In genomic region chr17:80187090-80187489, GRCh38 we compare ENCODE assay signal across 14 cellular contexts. TPM values are rescaled to one million over a fixed set of nuclear protein-coding genes. Genes with fewer than 3 reads are reported as not detected.
DNase-seq lines count a peak whose midpoint lies in the region; ATAC-seq and TF ChIP-seq lines count a peak whose summit lies in the region.
"Had no signal": no experiment of that assay in that cellular context is flagged by ENCODE, and none has a peak within 500 bp of the region (broad histone marks: within the 10 kb centered on the region; RNA-seq: fewer than 3 reads in every experiment).

No MANE protein-coding gene starts in this region.

- peak overlapping the region; percentile 45 for H3K4me3 ChIP-seq in MG63
- H3K4me3 ChIP-seq in body of pancreas: no peak overlapping the region
- H3K4me3 ChIP-seq in upper lobe of left lung: peak overlapping the region in 3 of 4 donors; percentile 2 to 31 (median 20)

- H3K9me3 ChIP-seq in MG63: no peaks in the 10 kb centered on the region
- no peaks in the 10 kb centered on the region for H3K9me3 ChIP-seq in body of pancreas
- no peaks in the 10 kb centered on the region for H3K9me3 ChIP-seq in upper lobe of left lung

- TF ChIP-seq EP300 in upper lobe of left lung (IDR thresholded peaks at IDR 0.05): no peak

- ATAC-seq in body of pancreas: peak; percentile 28
- ATAC-seq in left colon: peak; percentile 10
- ATAC-seq in upper lobe of left lung (ENCODE audit: low FRiP score in 2 of 2): peak in 1 of 2 donors; percentile 49
- ATAC-seq in GM21825 (IDR thresholded peaks at IDR 0.05; ENCODE audit: unreplicated experiment): no peak
- ATAC-seq: activated CD8-positive, alpha-beta T cell treated with anti-CD3 and anti-CD28 coated beads, Interleukin-2, amount 10 ng/mL, durations not matched to agents 7 days and 5 days; naive thymus-derived CD4-positive, alpha-beta T cell had no signal

- TF ChIP-seq POLR2A in body of pancreas (IDR thresholded peaks at IDR 0.05) (no peak), upper lobe of left lung (IDR thresholded peaks at IDR 0.05) (no peak)

- TF ChIP-seq CTCF in body of pancreas (IDR thresholded peaks at IDR 0.05): no peak
- TF ChIP-seq CTCF in upper lobe of left lung (IDR thresholded peaks at IDR 0.05): no peak

- H3K27me3 ChIP-seq in MG63 (no peaks in the 10 kb centered on the region), body of pancreas (no peaks in the 10 kb centered on the region), upper lobe of left lung (no peaks in the 10 kb centered on the region)

- intact Hi-C loops in body of pancreas (cut with DNase I): no loop called here
- intact Hi-C loops in left colon (cut with DNase I, micrococcal nuclease): no loop called here

- H3K36me3 ChIP-seq in MG63 (no peaks in the 10 kb centered on the region), body of pancreas (replicated peaks in 1 of 2; ENCODE audit: insufficient read depth in 1 of 2, low read depth in 2 of 2) (no peaks in the 10 kb centered on the region), upper lobe of left lung (no peaks in the 10 kb centered on the region)

- H3K27ac ChIP-seq in body of pancreas: peak overlapping the region in 2 of 4 donors; percentile 31 to 55
- H3K27ac ChIP-seq in upper lobe of left lung: peak overlapping the region in 3 of 4 donors; percentile 2 to 55 (median 47)
- H3K27ac ChIP-seq: HL-60 had no signal

- DNase-seq in MG63: peak; percentile 52
- DNase-seq in body of pancreas: peak in 1 of 4 donors; percentile 38
- DNase-seq in left colon: no peak
- DNase-seq in upper lobe of left lung: no peak
- no peak for DNase-seq in OCI-M1 (lab: John Stamatoyannopoulos, UW)
- no peak for DNase-seq in stimulated activated CD8-positive, alpha-beta memory T cell treated with anti-CD3 and anti-CD28 coated beads, Interleukin-4, amount 100 ng/mL, for 48 hours
- DNase-seq: activated CD8-positive, alpha-beta T cell treated with anti-CD3 and anti-CD28 coated beads, Interleukin-2, amount 10 ng/mL, durations not matched to agents 7 days and 5 days; activated naive CD4-positive, alpha-beta T cell treated with Interleukin-2 at 50 U/mL for 16 hours; DMS53; naive thymus-derived CD4-positive, alpha-beta T cell; NCI-H1092 treated with DMSO at 0.1 percent for 48 hours; NCI-H748 treated with DMSO at 0.1 percent for 48 hours had no signal

- WGBS in body of pancreas, 2 donors: 51 to 60% methylated on average over 16 of the region's 16 CpGs
- 68 to 75% methylated on average over 16 of the region's 16 CpGs for WGBS in upper lobe of left lung, 2 donors

- H3K4me1 ChIP-seq in body of pancreas: peaks cover 16% of the 10 kb centered on the region
- peaks cover 13 to 28% (median 23%) of the 10 kb centered on the region in 4 donors for H3K4me1 ChIP-seq in upper lobe of left lung

RNA-seq across cellular contexts. Expression of gene CARD14, which starts 17.3 kb away (rescaled TPM):
- 0.10 TPM in 1 of 2 replicates, not detected in the other for total RNA-seq in MG63 (2014; rRNA removed; shearing (Covaris generic); ENCODE audit: low replicate concordance)
- not detected for total RNA-seq in body of pancreas
- 1 to 10 TPM in 1 of 2 donors, under 1 TPM in 1; 0.64 to 1.3 TPM for total RNA-seq in left colon
- 1 to 10 TPM in 4 of 6 donors, under 1 TPM in 2; 0.15 to 7.3 (median 1.0) TPM for total RNA-seq in upper lobe of left lung
- total RNA-seq: activated CD8-positive, alpha-beta T cell treated with anti-CD3 and anti-CD28 coated beads, Interleukin-2, amount 10 ng/mL, durations not matched to agents 7 days and 5 days had no signal

RNA-seq across cellular contexts. Expression of gene SGSH, which starts 33.0 kb away (rescaled TPM):
- 18.7 and 23.6 TPM in 2 replicates for total RNA-seq in MG63 (2014; rRNA removed; shearing (Covaris generic); ENCODE audit: low replicate concordance)
- total RNA-seq in body of pancreas (10 to 100 TPM; 29.6 to 42.8 TPM), left colon (10 to 100 TPM; 51.2 to 54.9 TPM), upper lobe of left lung (100 to 1,000 TPM in 2 of 6 donors, 10 to 100 TPM in 4; 36.3 to 264 (median 65.0) TPM)

RNA-seq across cellular contexts. Expression of gene SLC26A11, which starts 33.1 kb away (rescaled TPM):
- total RNA-seq in MG63 (2014; rRNA removed; shearing (Covaris generic); ENCODE audit: low replicate concordance): 1.9 and 7.3 TPM in 2 replicates
- total RNA-seq in body of pancreas (10 to 100 TPM in 1 of 2 donors, 1 to 10 TPM in 1; 7.5 to 11.5 TPM), left colon (1 to 10 TPM; 9.4 to 10.0 TPM), upper lobe of left lung (100 to 1,000 TPM in 1 of 6 donors, 10 to 100 TPM in 5; 14.8 to 162 (median 43.1) TPM)

RNA-seq across cellular contexts. Expression of gene EIF4A3, which starts 40.2 kb away (rescaled TPM):
- 215 and 235 TPM in 2 replicates for total RNA-seq in MG63 (2014; rRNA removed; shearing (Covaris generic); ENCODE audit: low replicate concordance)
- total RNA-seq in body of pancreas (10 to 100 TPM; 16.8 to 40.7 TPM), left colon (10 to 100 TPM; 65.5 to 69.9 TPM), upper lobe of left lung (10 to 100 TPM; 48.2 to 86.2 (median 61.8) TPM)

Comparison
In these comparisons a context has a peak if more than half of its experiments do, and no peak if none do; other contexts are left out.
1. H3K4me3 ChIP-seq: peak in MG63 (single experiment) and upper lobe of left lung (3 of 4); none in body of pancreas (0 of 2).